ENCODE assay signal across 32 cellular contexts in genomic region chr5:176912115-176912514, GRCh38. TPM values are rescaled to one million over a fixed set of nuclear protein-coding genes. Genes with fewer than 3 reads are reported as not detected.
"Had no signal": no experiment of that assay in that cellular context is flagged by ENCODE, and none has a peak within 500 bp of the region (broad histone marks: within the 10 kb centered on the region; RNA-seq: fewer than 3 reads in every experiment).

No MANE protein-coding gene starts in this region.

- H3K4me3 Mint-ChIP-seq: activated CD4-positive, alpha-beta memory T cell treated with anti-CD3 and anti-CD28 coated beads for 36 hours; activated CD4-positive, alpha-beta T cell treated with anti-CD3 and anti-CD28 coated beads, Interleukin-2, amount 10 ng/mL, durations not matched to agents 7 days and 5 days; activated naive CD8-positive, alpha-beta T cell treated with anti-CD3 and anti-CD28 coated beads, Interleukin-2, amount 10 ng/mL, durations not matched to agents 7 days and 5 days; activated T-helper 1 cell treated with anti-CD3 and anti-CD28 coated beads, Interleukin-12 subunit alpha, Interleukin-12 subunit beta, Interleukin-2, Interleukin-4 antibody, amounts not matched to agents 30 ng/mL and 10 ng/mL and 1 ng/mL, durations not matched to agents 14 hours and 24 hours and 36 hours; T-helper 1 cell treated with Interleukin-12 subunit alpha and Interleukin-12 subunit beta and Interleukin-4 antibody, amounts not matched to agents 30 μg/mL and 1 μg/mL, for 36 hours; T-helper 2 cell treated with Interferon-gamma antibody and Interleukin-4, amounts not matched to agents 5 μg/mL and 100 μg/mL, for 36 hours had no signal

- H3K9ac ChIP-seq: KMS-11, SK-N-SH had no signal

- H3K4me1 ChIP-seq: body of pancreas, breast epithelium, Peyer's patch, SJSA1 had no signal

- H3K27me3 ChIP-seq: adrenal gland, body of pancreas, breast epithelium, Peyer's patch, SJSA1 had no signal

- H3K27ac ChIP-seq: adrenal gland, body of pancreas, breast epithelium, KMS-11, Peyer's patch, SJSA1 had no signal

- FAIRE-seq: astrocyte, TTC549 had no signal

- H3K9me3 ChIP-seq: adrenal gland, body of pancreas, breast epithelium, Peyer's patch, SJSA1, SK-N-SH had no signal

- H3K4me3 ChIP-seq: adrenal gland, body of pancreas, breast epithelium, Peyer's patch, SJSA1 had no signal

- H3K27me3 Mint-ChIP-seq: activated CD4-positive, alpha-beta memory T cell treated with anti-CD3 and anti-CD28 coated beads for 36 hours; activated CD4-positive, alpha-beta T cell treated with anti-CD3 and anti-CD28 coated beads, Interleukin-2, amount 10 ng/mL, durations not matched to agents 7 days and 5 days; activated naive CD8-positive, alpha-beta T cell treated with anti-CD3 and anti-CD28 coated beads, Interleukin-2, amount 10 ng/mL, durations not matched to agents 7 days and 5 days had no signal

- H3K4me2 ChIP-seq: KMS-11, SK-N-SH had no signal

- ATAC-seq: body of pancreas, PC-3 had no signal

- H3K27ac Mint-ChIP-seq: activated CD4-positive, alpha-beta memory T cell treated with anti-CD3 and anti-CD28 coated beads for 36 hours; activated CD4-positive, alpha-beta T cell treated with anti-CD3 and anti-CD28 coated beads, Interleukin-2, amount 10 ng/mL, durations not matched to agents 7 days and 5 days; activated naive CD8-positive, alpha-beta T cell treated with anti-CD3 and anti-CD28 coated beads, Interleukin-2, amount 10 ng/mL, durations not matched to agents 7 days and 5 days; activated T-helper 1 cell treated with anti-CD3 and anti-CD28 coated beads, Interleukin-12 subunit alpha, Interleukin-12 subunit beta, Interleukin-2, Interleukin-4 antibody, amounts not matched to agents 30 ng/mL and 10 ng/mL and 1 ng/mL, durations not matched to agents 14 hours and 24 hours and 36 hours; T-helper 1 cell treated with Interleukin-12 subunit alpha and Interleukin-12 subunit beta and Interleukin-4 antibody, amounts not matched to agents 30 μg/mL and 1 μg/mL, for 36 hours; T-helper 2 cell treated with Interferon-gamma antibody and Interleukin-4, amounts not matched to agents 5 μg/mL and 100 μg/mL, for 36 hours had no signal

- H3K9me3 Mint-ChIP-seq: activated CD4-positive, alpha-beta memory T cell treated with anti-CD3 and anti-CD28 coated beads for 36 hours; activated CD4-positive, alpha-beta T cell treated with anti-CD3 and anti-CD28 coated beads, Interleukin-2, amount 10 ng/mL, durations not matched to agents 7 days and 5 days; activated naive CD8-positive, alpha-beta T cell treated with anti-CD3 and anti-CD28 coated beads, Interleukin-2, amount 10 ng/mL, durations not matched to agents 7 days and 5 days; activated T-helper 1 cell treated with anti-CD3 and anti-CD28 coated beads, Interleukin-12 subunit alpha, Interleukin-12 subunit beta, Interleukin-2, Interleukin-4 antibody, amounts not matched to agents 30 ng/mL and 10 ng/mL and 1 ng/mL, durations not matched to agents 14 hours and 24 hours and 36 hours; T-helper 1 cell treated with Interleukin-12 subunit alpha and Interleukin-12 subunit beta and Interleukin-4 antibody, amounts not matched to agents 30 μg/mL and 1 μg/mL, for 36 hours; T-helper 2 cell treated with Interferon-gamma antibody and Interleukin-4, amounts not matched to agents 5 μg/mL and 100 μg/mL, for 36 hours had no signal

- H3K36me3 ChIP-seq: breast epithelium had no signal

- DNase-seq: activated CD4-positive, alpha-beta memory T cell treated with anti-CD3 and anti-CD28 coated beads for 36 hours; activated CD4-positive, alpha-beta T cell treated with anti-CD3 and anti-CD28 coated beads, Interleukin-2, amount 10 ng/mL, durations not matched to agents 7 days and 5 days; activated CD8-positive, alpha-beta memory T cell treated with anti-CD3 and anti-CD28 coated beads, Interleukin-2, amount 50 U/mL, for 4 hours; activated gamma-delta T cell treated with Interleukin-2 at 50 U/mL for 16 hours; activated naive CD4-positive, alpha-beta T cell treated with anti-CD3 and anti-CD28 coated beads, Interleukin-2, amount 50 U/mL, for 16 hours; activated naive CD8-positive, alpha-beta T cell treated with anti-CD3 and anti-CD28 coated beads, Interleukin-2, amount 10 ng/mL, durations not matched to agents 7 days and 5 days; adrenal gland; body of pancreas; MM.1S; MV-4-11; NCI-H1092; NCI-H1436 treated with DMSO at 0.1 percent for 48 hours; NCI-H1694 treated with DMSO at 0.1 percent for 48 hours; NCI-H2029; NCI-H345; NCI-H524 treated with DMSO at 0.1 percent for 48 hours; NK-92 treated with Interleukin-12 subunit alpha and Interleukin-12 subunit beta, amount 100 ng/mL, for 24 hours; PC-3; Peyer's patch; RPMI8226; SHP77 treated with DMSO at 0.1 percent for 48 hours; SK-N-SH had no signal

RNA-seq across cellular contexts. Expression of gene HK3, which starts 13.0 kb away (rescaled TPM):
- total RNA-seq: astrocyte, LHCN-M2, NCI-H460, PC-3, SJSA1 had no signal
